In the genomic region with DNA sequence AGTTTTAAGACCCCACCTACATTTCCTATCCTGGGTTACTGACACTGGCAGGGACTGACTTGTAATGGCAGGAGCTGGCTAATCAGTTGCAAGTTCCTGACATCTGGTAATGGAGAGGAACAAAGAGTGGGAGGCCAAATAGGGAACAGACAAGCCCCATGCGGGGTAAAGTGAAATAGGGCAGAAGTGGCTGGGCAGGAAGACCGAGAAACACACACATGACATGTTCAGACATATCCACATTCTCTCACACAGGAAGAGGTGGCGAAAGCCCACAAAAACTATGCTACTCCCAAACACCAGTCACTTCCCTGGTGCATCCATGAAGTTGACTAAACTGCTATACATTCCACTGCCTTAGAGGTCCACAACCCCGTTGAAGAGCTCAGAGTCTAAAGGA, we compare ENCODE assay signal across 1 cellular context.
TF ChIP-seq lines count a peak whose summit lies in the region.

No MANE protein-coding gene starts in this region.

TF ChIP-seq in SK-N-SH, 30 proteins besides CTCF, POLR2A, EP300 and RAD21 (continued from another document):
- TF ChIP-seq GABPA (IDR thresholded peaks at IDR 0.05; ENCODE audit: low read depth) (no peak), TCF12 (IDR thresholded peaks at IDR 0.05) (no peak), RFX5 (IDR thresholded peaks at IDR 0.05; ENCODE audit: low read length) (no peak), USF2 (IDR thresholded peaks at IDR 0.05; ENCODE audit: borderline replicate concordance, low read depth, low read length) (no peak), IRF3 (IDR thresholded peaks at IDR 0.05; ENCODE audit: low read depth, low read length) (no peak)
